In the genomic region with DNA sequence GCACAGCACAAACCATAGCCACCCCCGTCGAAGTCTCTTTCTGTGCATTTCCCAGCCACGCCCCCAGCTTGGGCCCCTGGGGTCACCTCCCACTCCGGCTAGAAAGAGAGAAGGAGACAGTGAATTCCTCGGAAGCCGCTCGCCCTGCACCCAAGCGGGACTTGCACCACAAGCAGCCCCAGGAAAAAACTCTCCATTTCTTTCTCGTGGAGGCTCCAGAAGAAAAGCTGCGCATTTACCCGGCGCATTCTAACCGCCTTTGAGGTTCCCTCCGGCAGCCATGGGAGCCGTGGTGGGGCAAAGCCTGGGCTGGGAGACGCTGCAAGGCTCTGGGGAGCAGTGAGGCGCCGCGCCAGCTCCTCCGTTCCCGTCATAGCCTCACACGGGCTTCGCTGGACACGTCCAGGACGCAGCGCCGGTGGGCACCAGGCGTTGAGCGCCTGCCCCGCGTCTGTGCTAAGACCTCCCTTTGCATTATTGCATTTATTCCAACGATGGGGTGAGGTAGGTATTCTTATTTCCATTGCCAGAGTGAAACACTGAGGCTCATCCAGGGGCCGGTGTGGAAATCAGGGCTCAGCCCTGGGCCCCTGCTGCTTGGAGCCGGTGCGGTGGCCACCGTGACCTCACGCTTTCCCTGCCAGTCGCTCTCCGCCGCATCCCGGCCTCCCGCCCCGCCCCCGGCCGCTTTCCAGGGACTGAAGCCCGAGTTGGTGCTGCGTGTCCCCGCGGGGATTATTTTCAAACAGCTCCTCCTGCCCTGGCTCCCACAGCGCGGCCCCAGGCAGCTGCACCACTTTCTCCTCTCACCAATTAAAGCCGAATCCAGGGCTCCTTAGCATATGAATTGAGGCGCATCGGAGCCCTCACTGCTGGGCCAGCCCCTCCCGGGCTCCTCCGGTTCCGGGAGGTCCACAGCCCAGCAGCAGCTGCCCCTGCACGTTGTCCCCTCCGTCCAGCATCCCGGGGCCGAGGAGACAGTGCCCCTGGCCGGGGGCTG, we compare ENCODE assay signal across 9 cellular contexts.
DNase-seq lines count a peak whose midpoint lies in the region; ATAC-seq, FAIRE-seq and TF ChIP-seq lines count a peak whose summit lies in the region.
"Had no signal": no experiment of that assay in that cellular context is flagged by ENCODE, and none has a peak within 500 bp of the region (broad histone marks: within the 10 kb centered on the region; RNA-seq: fewer than 3 reads in every experiment).

No MANE protein-coding gene starts in this region.

- no peak for TF ChIP-seq CTCF in esophagus squamous epithelium (IDR thresholded peaks at IDR 0.05)

- ATAC-seq in HG02840 (IDR thresholded peaks at IDR 0.05; ENCODE audit: low FRiP score, unreplicated experiment): no peak

- DNase-seq in NCI-H82 (lab: John Stamatoyannopoulos, UW) (peak; percentile 54), NCI-H82 treated with DMSO at 0.1 percent for 48 hours (lab: John Stamatoyannopoulos, UW; ENCODE audit: unreplicated experiment) (no peak), esophagus squamous epithelium (lab: John Stamatoyannopoulos, UW) (no peak), midbrain (lab: John Stamatoyannopoulos, UW) (peak; percentile 65), urothelium cell line (ENCODE audit: low spot score) (peak; percentile 46), 8988T (no peak), NCI-H2029 (lab: John Stamatoyannopoulos, UW) (no peak)

- peaks cover 0 to 73% (median 4%) of the 10 kb centered on the region in 4 donors for H3K27me3 ChIP-seq in esophagus squamous epithelium

- TF ChIP-seq POLR2A in esophagus squamous epithelium (IDR thresholded peaks at IDR 0.05): no peak

- peaks cover 0 to 50% (median 3%) of the 10 kb centered on the region in 3 donors for H3K4me1 ChIP-seq in esophagus squamous epithelium

- intact Hi-C loops in esophagus squamous epithelium (cut with DNase I): no loop called here

- no peak overlapping the region for H3K27ac ChIP-seq in esophagus squamous epithelium
- H3K27ac ChIP-seq: RWPE1 had no signal

- H3K36me3 ChIP-seq in esophagus squamous epithelium: no peaks in the 10 kb centered on the region

- H3K4me3 ChIP-seq in esophagus squamous epithelium: peak overlapping the region in 3 of 4 donors; percentile 23 to 43 (median 34)

- 15 to 38% methylated on average over 3 to 12 of the region's 62 CpGs for WGBS in esophagus squamous epithelium, 2 donors

- no peak for FAIRE-seq in urothelium cell line (lab: Jason Lieb, UNC)

- no peaks in the 10 kb centered on the region for H3K9me3 ChIP-seq in esophagus squamous epithelium

Comparison
In these comparisons a context has a peak if more than half of its experiments do, and no peak if none do; other contexts are left out.
1. DNase-seq: peak in NCI-H82 (single experiment), midbrain (single experiment) and urothelium cell line (single experiment); none in NCI-H82 treated with DMSO at 0.1 percent for 48 hours (single experiment), esophagus squamous epithelium (single experiment), 8988T (single experiment) and NCI-H2029 (single experiment).